ENCODE assay signal across 23 cellular contexts in genomic region chr7:64407148-64407547, GRCh38.
DNase-seq lines count a peak whose midpoint lies in the region; ATAC-seq and TF ChIP-seq lines count a peak whose summit lies in the region.
"Had no signal": no experiment of that assay in that cellular context is flagged by ENCODE, and none has a peak within 500 bp of the region (broad histone marks: within the 10 kb centered on the region; RNA-seq: fewer than 3 reads in every experiment).

No MANE protein-coding gene starts in this region.

- WGBS in thyroid gland, 2 donors = 91 to 97% methylated on average over 14 to 18 of the region's 18 CpGs

- H3K9me3 Mint-ChIP-seq in stimulated activated naive CD8-positive, alpha-beta T cell treated with anti-CD3 and anti-CD28 coated beads, Interleukin-15, amount 100 ng/mL, for 72 hours = peaks cover 6 to 16% of the 10 kb centered on the region in 2 donors

- intact Hi-C loops in thyroid gland (cut with DNase I) = no loop called here

- DNase-seq in H7 (peak; percentile 6), iPS-NIHi11 (ENCODE audit: low spot score) (peak; percentile 2), thyroid gland (no peak)
- DNase-seq in stimulated activated naive CD8-positive, alpha-beta T cell treated with anti-CD3 and anti-CD28 coated beads, Interleukin-15, amount 100 ng/mL, for 72 hours = no peak
- DNase-seq: 8988T; ACHN; BE2C; C1 segment of cervical spinal cord; Caco-2; Calu3; CD4-positive, CD25-positive, alpha-beta regulatory T cell; CD8-positive, alpha-beta T cell; DMS 273 treated with DMSO at 0.1 percent for 48 hours; DMS153; DMS53; DMS79; DND-41; EL; GDM1 had no signal

- no peak for ATAC-seq in GM19395 (IDR thresholded peaks at IDR 0.05; ENCODE audit: unreplicated experiment)
- ATAC-seq in stimulated activated naive CD8-positive, alpha-beta T cell treated with anti-CD3 and anti-CD28 coated beads, Interleukin-15, amount 100 ng/mL, for 72 hours = no peak
- ATAC-seq: CD8-positive, alpha-beta T cell; GM12878 had no signal

- no peaks in the 10 kb centered on the region for H3K9me3 ChIP-seq in thyroid gland
- H3K9me3 ChIP-seq: BE2C had no signal

- H3K4me3 Mint-ChIP-seq in stimulated activated naive CD8-positive, alpha-beta T cell treated with anti-CD3 and anti-CD28 coated beads, Interleukin-15, amount 100 ng/mL, for 72 hours = no peak overlapping the region
- H3K4me3 Mint-ChIP-seq: CD14-positive monocyte; CD4-positive, CD25-positive, alpha-beta regulatory T cell; CD8-positive, alpha-beta T cell had no signal

- no peak for TF ChIP-seq POLR2A in thyroid gland (IDR thresholded peaks at IDR 0.05)

- H3K36me3 ChIP-seq in H7 (replicated peaks; ENCODE audit: control insufficient read depth, insufficient read depth, low read length) = no peaks in the 10 kb centered on the region
- no peaks in the 10 kb centered on the region for H3K36me3 ChIP-seq in thyroid gland
- H3K36me3 ChIP-seq: BE2C, BLaER1 had no signal

- H3K27ac ChIP-seq in thyroid gland = no peak overlapping the region
- H3K27ac ChIP-seq: BLaER1 had no signal

- no peak for TF ChIP-seq CTCF in thyroid gland (IDR thresholded peaks at IDR 0.05)

- H3K27ac Mint-ChIP-seq in stimulated activated naive CD8-positive, alpha-beta T cell treated with anti-CD3 and anti-CD28 coated beads, Interleukin-15, amount 100 ng/mL, for 72 hours = no peak overlapping the region
- H3K27ac Mint-ChIP-seq: CD14-positive monocyte; CD4-positive, CD25-positive, alpha-beta regulatory T cell; CD8-positive, alpha-beta T cell had no signal

- no peak overlapping the region for H3K4me3 ChIP-seq in H7 (ENCODE audit: insufficient read depth, low read depth, low read length)
- H3K4me3 ChIP-seq in thyroid gland (replicated peaks in 1 of 3) = no peak overlapping the region
- H3K4me3 ChIP-seq: BLaER1, GM12878 had no signal

- H3K4me1 ChIP-seq in thyroid gland = no peaks in the 10 kb centered on the region
- H3K4me1 ChIP-seq: BE2C, BLaER1, Caco-2 had no signal

- H3K27me3 Mint-ChIP-seq in stimulated activated naive CD8-positive, alpha-beta T cell treated with anti-CD3 and anti-CD28 coated beads, Interleukin-15, amount 100 ng/mL, for 72 hours = no peaks in the 10 kb centered on the region
- H3K27me3 Mint-ChIP-seq: CD4-positive, CD25-positive, alpha-beta regulatory T cell had no signal

- H3K27me3 ChIP-seq in H7 (ENCODE audit: control insufficient read depth, insufficient read depth, low read length) (no peaks in the 10 kb centered on the region), thyroid gland (no peaks in the 10 kb centered on the region)
- H3K27me3 ChIP-seq: BE2C, BLaER1 had no signal

- no peaks in the 10 kb centered on the region for H3K4me1 Mint-ChIP-seq in stimulated activated naive CD8-positive, alpha-beta T cell treated with anti-CD3 and anti-CD28 coated beads, Interleukin-15, amount 100 ng/mL, for 72 hours
- H3K4me1 Mint-ChIP-seq: CD14-positive monocyte; CD4-positive, CD25-positive, alpha-beta regulatory T cell had no signal

Comparison
In these comparisons a context has a peak if more than half of its experiments do, and no peak if none do; other contexts are left out.
1. DNase-seq: peak in H7 (single experiment) and iPS-NIHi11 (single experiment); none in stimulated activated naive CD8-positive, alpha-beta T cell treated with anti-CD3 and anti-CD28 coated beads, Interleukin-15, amount 100 ng/mL, for 72 hours (0 of 2) and thyroid gland (0 of 2).